14 cellular contexts compared by ENCODE assay signal in the genomic region with DNA sequence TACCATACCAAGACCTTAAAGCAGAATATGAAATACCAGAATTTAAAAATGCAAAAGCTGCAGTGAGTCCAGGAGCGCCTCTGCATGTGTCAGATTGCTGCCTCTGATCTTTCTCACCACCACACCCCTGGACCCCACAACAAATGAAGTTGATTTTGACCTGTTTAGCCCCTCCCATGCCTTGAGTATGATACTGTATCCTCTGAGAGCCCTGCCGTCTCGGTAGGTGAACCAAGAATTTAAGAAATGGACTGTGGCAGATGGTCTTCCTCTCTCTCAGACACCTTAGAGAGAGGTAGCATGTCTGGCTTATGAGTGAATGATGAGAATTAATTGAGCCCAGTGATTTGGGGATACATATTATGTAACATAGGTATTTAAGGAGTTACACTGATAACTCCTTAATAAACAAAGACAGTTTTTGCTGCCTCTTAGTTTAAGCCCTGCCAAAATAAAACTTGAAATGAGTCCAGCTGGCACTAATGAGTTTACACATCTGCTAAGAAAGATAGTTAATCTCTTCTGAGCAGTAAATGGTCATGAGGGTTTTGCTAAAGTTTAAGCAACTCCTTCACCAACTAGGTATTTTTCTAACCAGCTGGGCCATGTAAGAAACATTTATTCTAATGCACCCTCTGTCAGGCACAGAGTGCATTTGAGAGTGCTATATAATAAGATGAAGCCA. TPM values are rescaled to one million over a fixed set of nuclear protein-coding genes. Genes with fewer than 3 reads are reported as not detected.
DNase-seq lines count a peak whose midpoint lies in the region; TF ChIP-seq lines count a peak whose summit lies in the region.
"Had no signal": no experiment of that assay in that cellular context is flagged by ENCODE, and none has a peak within 500 bp of the region (broad histone marks: within the 10 kb centered on the region; RNA-seq: fewer than 3 reads in every experiment).

No MANE protein-coding gene starts in this region.

- H3K36me3 Mint-ChIP-seq in neural crest cell (ENCODE audit: low read depth) = no peaks in the 10 kb centered on the region
- H3K36me3 Mint-ChIP-seq in activated naive CD8-positive, alpha-beta T cell treated with anti-CD3 and anti-CD28 coated beads for 36 hours = no peaks in the 10 kb centered on the region

- peaks cover 23% of the 10 kb centered on the region for H3K27me3 Mint-ChIP-seq in neural crest cell (ENCODE audit: low read depth)
- H3K27me3 Mint-ChIP-seq in activated naive CD8-positive, alpha-beta T cell treated with anti-CD3 and anti-CD28 coated beads for 36 hours = peaks cover 55% of the 10 kb centered on the region

- peaks cover 5% of the 10 kb centered on the region for H3K4me1 Mint-ChIP-seq in neural crest cell
- H3K4me1 Mint-ChIP-seq in activated naive CD8-positive, alpha-beta T cell treated with anti-CD3 and anti-CD28 coated beads for 36 hours = peaks cover 4% of the 10 kb centered on the region

- TF ChIP-seq CTCF in fibroblast of mammary gland (conservative IDR thresholded peaks at IDR 0.05; ENCODE audit: control insufficient read depth, insufficient read depth, low read depth, low read length) (no peak), neural crest cell (conservative IDR thresholded peaks at IDR 0.05) (no peak)

- no peak overlapping the region for H3K27ac Mint-ChIP-seq in neural crest cell (ENCODE audit: unreplicated experiment)
- no peak overlapping the region for H3K27ac Mint-ChIP-seq in activated naive CD8-positive, alpha-beta T cell treated with anti-CD3 and anti-CD28 coated beads for 36 hours

- DNase-seq in NCI-H524 (lab: John Stamatoyannopoulos, UW) = peak; percentile 75 to 96
- DNase-seq in OCI-M1 (lab: John Stamatoyannopoulos, UW) = peak; percentile 63
- DNase-seq in fibroblast of mammary gland (ENCODE audit: low read depth) = peak; percentile 43
- no peak for DNase-seq in neural crest cell (ENCODE audit: low read depth, low spot score)
- no peak for DNase-seq in activated naive CD8-positive, alpha-beta T cell treated with anti-CD3 and anti-CD28 coated beads for 36 hours
- no peak for DNase-seq in NK-92 treated with Interleukin-12 subunit alpha and Interleukin-12 subunit beta, amount 100 ng/mL, for 24 hours (lab: John Stamatoyannopoulos, UW)
- no peak for DNase-seq in activated T-cell treated with anti-CD3 and anti-CD28 coated beads, Interleukin-2, amount 50 U/mL, for 48 hours
- DNase-seq: DMS153, NCI-H1417 treated with DMSO at 0.1 percent for 48 hours, NCI-H2081 treated with DMSO at 0.1 percent for 48 hours, NCI-H226, Peyer's patch, SIG-M5 had no signal

- H3K4me3 ChIP-seq in fibroblast of mammary gland (ENCODE audit: control insufficient read depth, low read depth, low read length) = no peak overlapping the region
- H3K4me3 ChIP-seq: BLaER1, Peyer's patch had no signal

- H3K4me3 Mint-ChIP-seq in neural crest cell = peak overlapping the region; percentile 29
- H3K4me3 Mint-ChIP-seq in activated naive CD8-positive, alpha-beta T cell treated with anti-CD3 and anti-CD28 coated beads for 36 hours = no peak overlapping the region

- H3K9me3 Mint-ChIP-seq in neural crest cell = no peaks in the 10 kb centered on the region
- H3K9me3 Mint-ChIP-seq in activated naive CD8-positive, alpha-beta T cell treated with anti-CD3 and anti-CD28 coated beads for 36 hours = no peaks in the 10 kb centered on the region

RNA-seq across cellular contexts. Expression of gene TFPI2, which starts 4.6 kb away (rescaled TPM):
- total RNA-seq in neural crest cell = 0.84 and 0.86 TPM in 2 replicates
- total RNA-seq in activated naive CD8-positive, alpha-beta T cell treated with anti-CD3 and anti-CD28 coated beads for 36 hours = not detected

RNA-seq across cellular contexts. Expression of gene GNGT1, which starts 11.3 kb away (rescaled TPM):
- total RNA-seq in neural crest cell = 0.65 and 1.0 TPM in 2 replicates
- not detected for total RNA-seq in activated naive CD8-positive, alpha-beta T cell treated with anti-CD3 and anti-CD28 coated beads for 36 hours
- total RNA-seq: Peyer's patch had no signal

RNA-seq across cellular contexts. Expression of gene GNG11, which starts 26.4 kb away (rescaled TPM):
- 8.9 and 9.4 TPM in 2 replicates for total RNA-seq in neural crest cell
- not detected for total RNA-seq in activated naive CD8-positive, alpha-beta T cell treated with anti-CD3 and anti-CD28 coated beads for 36 hours

Comparison
In these comparisons a context has a peak if more than half of its experiments do, and no peak if none do; other contexts are left out.
1. DNase-seq: peak in NCI-H524 (2 of 2), OCI-M1 (single experiment) and fibroblast of mammary gland (single experiment); none in neural crest cell (single experiment), activated naive CD8-positive, alpha-beta T cell treated with anti-CD3 and anti-CD28 coated beads for 36 hours (single experiment), NK-92 treated with Interleukin-12 subunit alpha and Interleukin-12 subunit beta, amount 100 ng/mL, for 24 hours (single experiment) and activated T-cell treated with anti-CD3 and anti-CD28 coated beads, Interleukin-2, amount 50 U/mL, for 48 hours (0 of 2).